10 cellular contexts compared by ENCODE assay signal in genomic region chr5:14417232-14417730, GRCh38.
A peak's percentile ranks its signal among the peaks of the same experiment; 100 is the strongest.
DNase-seq lines count a peak whose midpoint lies in the region; ATAC-seq and TF ChIP-seq lines count a peak whose summit lies in the region.
"Had no signal": no experiment of that assay in that cellular context is flagged by ENCODE, and none has a peak within 500 bp of the region (broad histone marks: within the 10 kb centered on the region; RNA-seq: fewer than 3 reads in every experiment).

No MANE protein-coding gene starts in this region.

- H3K36me3 ChIP-seq in adipocyte (ENCODE audit: control insufficient read depth, insufficient read depth, low read length, severe bottlenecking) (peaks cover 64% of the 10 kb centered on the region), hepatocyte (replicated peaks; ENCODE audit: insufficient read depth, low read depth) (no peaks in the 10 kb centered on the region), HAP-1 (replicated peaks) (peaks cover 4% of the 10 kb centered on the region)

- no peak overlapping the region for H3K4me3 ChIP-seq in adipocyte (ENCODE audit: low read length)
- no peak overlapping the region for H3K4me3 ChIP-seq in hepatocyte
- H3K4me3 ChIP-seq in HAP-1 = no peak overlapping the region

- peaks cover 2% of the 10 kb centered on the region for H3K36me3 Mint-ChIP-seq in activated CD4-positive, alpha-beta T cell treated with anti-CD3 and anti-CD28 coated beads for 36 hours (ENCODE audit: low read depth)

- no peak for ATAC-seq in activated CD4-positive, alpha-beta T cell treated with anti-CD3 and anti-CD28 coated beads for 36 hours
- no peak for ATAC-seq in HG03108 (IDR thresholded peaks at IDR 0.05; ENCODE audit: unreplicated experiment)

- H3K9me3 ChIP-seq in adipocyte (ENCODE audit: control insufficient read depth, low read length) (no peaks in the 10 kb centered on the region), hepatocyte (ENCODE audit: low read depth) (no peaks in the 10 kb centered on the region), HAP-1 (no peaks in the 10 kb centered on the region)

- 62% methylated on average over 5 of the region's 5 CpGs for WGBS in hepatocyte (ENCODE audit: low lambda C conversion rate, missing lambda C conversion rate)

- H3K9me2 ChIP-seq in hepatocyte (replicated peaks; ENCODE audit: insufficient read depth) = no peaks in the 10 kb centered on the region

- peak overlapping the region; percentile 68 for H3K9ac ChIP-seq in adipocyte (ENCODE audit: low read length)

- POLR2A ChIA-PET in activated CD4-positive, alpha-beta T cell treated with anti-CD3 and anti-CD28 coated beads for 36 hours (lab: Charles Lee) = no interaction called here

- H3K79me2 ChIP-seq in hepatocyte = no peaks in the 10 kb centered on the region

- TF ChIP-seq CTCF in hepatocyte (IDR thresholded peaks at IDR 0.05; ENCODE audit: poor library complexity) = no peak

- DNase-seq in activated CD4-positive, alpha-beta T cell treated with anti-CD3 and anti-CD28 coated beads for 36 hours = no peak
- no peak for DNase-seq in activated CD4-positive, alpha-beta T cell treated with anti-CD3 and anti-CD28 coated beads for 48 hours
- DNase-seq in adipocyte (ENCODE audit: low read depth) (peak; percentile 78), hepatocyte (ENCODE audit: low spot score) (no peak), stromal cell of bone marrow (ENCODE audit: low read depth) (peak; percentile 50), HAP-1 (ENCODE audit: low spot score in 2 of 2) (no peak), NCI-H2081 treated with DMSO at 0.1 percent for 48 hours (lab: John Stamatoyannopoulos, UW) (no peak)
- DNase-seq: amygdala had no signal

- peaks cover 4% of the 10 kb centered on the region for H3K27me3 Mint-ChIP-seq in activated CD4-positive, alpha-beta T cell treated with anti-CD3 and anti-CD28 coated beads for 36 hours

- H3K4me1 Mint-ChIP-seq in activated CD4-positive, alpha-beta T cell treated with anti-CD3 and anti-CD28 coated beads for 36 hours = peaks cover 53% of the 10 kb centered on the region

- H3K27ac Mint-ChIP-seq in activated CD4-positive, alpha-beta T cell treated with anti-CD3 and anti-CD28 coated beads for 36 hours = peak overlapping the region; percentile 43

- H3K27me3 ChIP-seq in adipocyte (replicated peaks; ENCODE audit: control insufficient read depth, insufficient read depth, low read length) (no peaks in the 10 kb centered on the region), hepatocyte (no peaks in the 10 kb centered on the region), HAP-1 (ENCODE audit: low read depth) (no peaks in the 10 kb centered on the region)

- in situ Hi-C loops in HAP-1 (cut with MboI; ENCODE audit: low sequenced_read_pairs) = no loop called here

- no peaks in the 10 kb centered on the region for H4K20me1 ChIP-seq in hepatocyte (ENCODE audit: insufficient read depth, poor library complexity, severe bottlenecking)

- H3K4me2 ChIP-seq in hepatocyte = no peak overlapping the region

- no peaks in the 10 kb centered on the region for H3K9me3 Mint-ChIP-seq in activated CD4-positive, alpha-beta T cell treated with anti-CD3 and anti-CD28 coated beads for 36 hours (ENCODE audit: low read depth)

- H3K4me1 ChIP-seq in adipocyte (ENCODE audit: control insufficient read depth, insufficient read depth, low read length) = peaks cover 45% of the 10 kb centered on the region
- peaks cover 27% of the 10 kb centered on the region for H3K4me1 ChIP-seq in hepatocyte (ENCODE audit: insufficient read depth)
- H3K4me1 ChIP-seq in HAP-1 = no peaks in the 10 kb centered on the region

- peak overlapping the region; percentile 84 for H3K27ac ChIP-seq in hepatocyte
- H3K27ac ChIP-seq: 22Rv1 had no signal

- H3K4me3 Mint-ChIP-seq in activated CD4-positive, alpha-beta T cell treated with anti-CD3 and anti-CD28 coated beads for 36 hours = no peak overlapping the region

- H2AFZ ChIP-seq in hepatocyte = no peak overlapping the region

- CTCF ChIA-PET in activated CD4-positive, alpha-beta T cell treated with anti-CD3 and anti-CD28 coated beads for 36 hours (lab: Charles Lee) = interaction anchor here (0.7 to 1.6 kb wide), 3 partner anchors 165 to 231 kb away, joined by 3 to 9 read pairs (median 6); no protein-coding TSS in a partner anchor

- intact Hi-C loops in activated CD4-positive, alpha-beta T cell treated with anti-CD3 and anti-CD28 coated beads for 36 hours (cut with DNase I, micrococcal nuclease) = loop anchor here (2.0 to 10.0 kb wide), 4 partner anchors 62 to 398 kb away; no protein-coding TSS in a partner anchor

Comparison
In these comparisons a context has a peak if more than half of its experiments do, and no peak if none do; other contexts are left out.
1. DNase-seq: peak in adipocyte (single experiment) and stromal cell of bone marrow (single experiment); none in activated CD4-positive, alpha-beta T cell treated with anti-CD3 and anti-CD28 coated beads for 36 hours (single experiment), activated CD4-positive, alpha-beta T cell treated with anti-CD3 and anti-CD28 coated beads for 48 hours (single experiment), hepatocyte (single experiment), HAP-1 (0 of 2) and NCI-H2081 treated with DMSO at 0.1 percent for 48 hours (single experiment).